Comparison of ENCODE assay signal across 24 cellular contexts in genomic region chr17:42784811-42785592, GRCh38. TPM values are rescaled to one million over a fixed set of nuclear protein-coding genes. Genes with fewer than 3 reads are reported as not detected.
DNase-seq lines count a peak whose midpoint lies in the region; ATAC-seq and TF ChIP-seq lines count a peak whose summit lies in the region.
"Had no signal": no experiment of that assay in that cellular context is flagged by ENCODE, and none has a peak within 500 bp of the region (broad histone marks: within the 10 kb centered on the region; RNA-seq: fewer than 3 reads in every experiment).

No MANE protein-coding gene starts in this region.

- peaks cover 11% of the 10 kb centered on the region for H3K4me1 Mint-ChIP-seq in MCF 10A (ENCODE audit: insufficient read depth, unreplicated experiment)
- peaks cover 9 to 17% of the 10 kb centered on the region in 2 donors for H3K4me1 Mint-ChIP-seq in effector memory CD8-positive, alpha-beta T cell (ENCODE audit: low read depth in 2 of 2)
- peaks cover 29% of the 10 kb centered on the region in 2 donors for H3K4me1 Mint-ChIP-seq in stimulated activated naive B cell treated with anti-CD40 and anti-IgM and Interleukin-4, amounts not matched to agents 10 μg/mL and 1 μg/mL and 100 μg/mL, for 72 hours

- H3K9me3 ChIP-seq in mammary epithelial cell (replicated peaks; ENCODE audit: insufficient read depth, low read length) (no peaks in the 10 kb centered on the region), tibial artery (no peaks in the 10 kb centered on the region)
- H3K9me3 ChIP-seq: left ventricle myocardium inferior, right atrium auricular region, transverse colon had no signal

- H3K9me3 Mint-ChIP-seq in MCF 10A (ENCODE audit: unreplicated experiment) = no peaks in the 10 kb centered on the region
- no peaks in the 10 kb centered on the region for H3K9me3 Mint-ChIP-seq in effector memory CD8-positive, alpha-beta T cell
- no peaks in the 10 kb centered on the region for H3K9me3 Mint-ChIP-seq in stimulated activated naive B cell treated with anti-CD40 and anti-IgM and Interleukin-4, amounts not matched to agents 10 μg/mL and 1 μg/mL and 100 μg/mL, for 72 hours
- H3K9me3 Mint-ChIP-seq: stimulated activated naive CD8-positive, alpha-beta T cell treated with anti-CD3 and anti-CD28 coated beads, Interleukin-15, Interleukin-2, amounts not matched to agents 100 ng/mL and 50 ng/mL, for 24 hours; WTC11 had no signal

- H2AFZ ChIP-seq in mammary epithelial cell (ENCODE audit: low read depth, low read length) = peak overlapping the region; percentile 30

- BruUV-seq in mammary epithelial cell (replicated peaks; lab: Mats Ljungman, UMichigan) (no TSS peak), MCF 10A (replicated peaks; lab: Mats Ljungman, UMichigan) (no TSS peak)

- DNase-seq in DMS53 (lab: John Stamatoyannopoulos, UW) (peak; percentile 62), DMS53 treated with DMSO at 0.1 percent for 48 hours (lab: John Stamatoyannopoulos, UW; ENCODE audit: unreplicated experiment) (no peak), mammary epithelial cell (no peak), MCF 10A (ENCODE audit: unreplicated experiment) (no peak), tibial artery (no peak), OCI-M1 (lab: John Stamatoyannopoulos, UW) (no peak)
- no peak for DNase-seq in effector memory CD8-positive, alpha-beta T cell
- DNase-seq in stimulated activated naive B cell treated with anti-CD40 and anti-IgM and Interleukin-4, amounts not matched to agents 10 μg/mL and 1 μg/mL and 100 μg/mL, for 72 hours = no peak
- DNase-seq: activated gamma-delta T cell, aorta, glutamatergic neuron, Kasumi-1, left ventricle myocardium inferior, NCI-H1092 treated with DMSO at 0.1 percent for 48 hours, nucleus accumbens, PC-3, SIG-M5, transverse colon had no signal

- peaks cover 6% of the 10 kb centered on the region for H3K36me3 Mint-ChIP-seq in MCF 10A (ENCODE audit: insufficient read depth, unreplicated experiment)
- H3K36me3 Mint-ChIP-seq in effector memory CD8-positive, alpha-beta T cell (ENCODE audit: insufficient read depth) = no peaks in the 10 kb centered on the region
- peaks cover under 1 to 4% of the 10 kb centered on the region in 2 donors for H3K36me3 Mint-ChIP-seq in stimulated activated naive B cell treated with anti-CD40 and anti-IgM and Interleukin-4, amounts not matched to agents 10 μg/mL and 1 μg/mL and 100 μg/mL, for 72 hours
- H3K36me3 Mint-ChIP-seq: WTC11 had no signal

- in situ Hi-C loops in mammary epithelial cell (cut with MboI; ENCODE audit: low sequenced_read_pairs in 2 of 2) = no loop called here

- H3K4me3 Mint-ChIP-seq in MCF 10A (ENCODE audit: unreplicated experiment) = no peak overlapping the region
- peak overlapping the region; percentile 8 to 37 for H3K4me3 Mint-ChIP-seq in effector memory CD8-positive, alpha-beta T cell
- H3K4me3 Mint-ChIP-seq in stimulated activated naive B cell treated with anti-CD40 and anti-IgM and Interleukin-4, amounts not matched to agents 10 μg/mL and 1 μg/mL and 100 μg/mL, for 72 hours = peak overlapping the region; percentile 14 to 36
- H3K4me3 Mint-ChIP-seq: stimulated activated naive CD8-positive, alpha-beta T cell treated with anti-CD3 and anti-CD28 coated beads, Interleukin-15, Interleukin-2, amounts not matched to agents 100 ng/mL and 50 ng/mL, for 24 hours; WTC11 had no signal

- no peak overlapping the region for H3K27ac Mint-ChIP-seq in MCF 10A (ENCODE audit: low read depth, unreplicated experiment)
- H3K27ac Mint-ChIP-seq in effector memory CD8-positive, alpha-beta T cell = no peak overlapping the region
- peak overlapping the region; percentile 56 for H3K27ac Mint-ChIP-seq in stimulated activated naive B cell treated with anti-CD40 and anti-IgM and Interleukin-4, amounts not matched to agents 10 μg/mL and 1 μg/mL and 100 μg/mL, for 72 hours
- H3K27ac Mint-ChIP-seq: stimulated activated naive CD8-positive, alpha-beta T cell treated with anti-CD3 and anti-CD28 coated beads, Interleukin-15, Interleukin-2, amounts not matched to agents 100 ng/mL and 50 ng/mL, for 24 hours; WTC11 had no signal

- POLR2A ChIA-PET in MCF 10A (lab: Yijun Ruan, JAX) = interaction anchor here (2.6 kb wide), 1 partner anchor 12 kb away, joined by 24 read pairs; the partner anchor contains the start of gene VPS25

- H3K4me1 ChIP-seq in mammary epithelial cell (ENCODE audit: insufficient read depth, low read length) (peaks cover 24% of the 10 kb centered on the region), tibial artery (peaks cover 0 to 41% (median 20%) of the 10 kb centered on the region in 4 donors)

- no peaks in the 10 kb centered on the region for H3K27me3 Mint-ChIP-seq in MCF 10A (ENCODE audit: insufficient read depth, unreplicated experiment)
- peaks cover 73 to 88% of the 10 kb centered on the region in 2 donors for H3K27me3 Mint-ChIP-seq in effector memory CD8-positive, alpha-beta T cell
- peaks cover 80 to 86% of the 10 kb centered on the region in 2 donors for H3K27me3 Mint-ChIP-seq in stimulated activated naive B cell treated with anti-CD40 and anti-IgM and Interleukin-4, amounts not matched to agents 10 μg/mL and 1 μg/mL and 100 μg/mL, for 72 hours

- no peak overlapping the region for H3K9ac ChIP-seq in mammary epithelial cell (ENCODE audit: insufficient read depth, low read length)

- H3K4me2 ChIP-seq in mammary epithelial cell (ENCODE audit: insufficient read depth, low read depth, low read length) = peak overlapping the region; percentile 41

- H3K4me3 ChIP-seq in mammary epithelial cell (replicated peaks in 1 of 3; ENCODE audit: insufficient read depth in 1 of 3, low read depth in 2 of 3, low read length in 3 of 3) (no peak overlapping the region), tibial artery (no peak overlapping the region)
- H3K4me3 ChIP-seq: left ventricle myocardium inferior, right atrium auricular region, transverse colon had no signal

- ATAC-seq in effector memory CD8-positive, alpha-beta T cell (replicated peaks) = peak; percentile 53
- ATAC-seq in stimulated activated naive B cell treated with anti-CD40 and anti-IgM and Interleukin-4, amounts not matched to agents 10 μg/mL and 1 μg/mL and 100 μg/mL, for 72 hours (replicated peaks) = no peak
- ATAC-seq: PC-3, WTC11 had no signal

- dilution Hi-C loops in mammary epithelial cell (cut with HindIII; ENCODE audit: low sequenced_read_pairs) = loop anchor here (5.0 kb wide), 1 partner anchor 98 kb away; no protein-coding TSS in a partner anchor

- TF ChIP-seq CTCF in mammary epithelial cell (conservative IDR thresholded peaks at IDR 0.05 in 1 of 2, IDR thresholded peaks at IDR 0.05 in 1 of 2; ENCODE audit: extremely low read depth in 1 of 2, insufficient read depth in 1 of 2, low read depth in 1 of 2, low read length in 2 of 2) = no peak
- TF ChIP-seq CTCF in MCF 10A (IDR thresholded peaks at IDR 0.05; ENCODE audit: unreplicated experiment) = no peak
- no peak for TF ChIP-seq CTCF in tibial artery (IDR thresholded peaks at IDR 0.05)

- H3K27ac ChIP-seq in mammary epithelial cell (ENCODE audit: insufficient read depth, low read depth, low read length) = no peak overlapping the region
- no peak overlapping the region for H3K27ac ChIP-seq in tibial artery
- H3K27ac ChIP-seq: 22Rv1, left ventricle myocardium inferior, right atrium auricular region, transverse colon had no signal

- intact Hi-C loops in mammary epithelial cell (cut with micrococcal nuclease) = no loop called here
- intact Hi-C loops in MCF 10A (cut with micrococcal nuclease) = no loop called here
- intact Hi-C loops in tibial artery (cut with DNase I; ENCODE audit: low total_unique reads) = no loop called here

- no peaks in the 10 kb centered on the region for H4K20me1 ChIP-seq in mammary epithelial cell (ENCODE audit: insufficient read depth, low read length)

- CTCF ChIA-PET in mammary epithelial cell (lab: Charles Lee; ENCODE audit: low non-redundant PET) (no interaction called here), MCF 10A (lab: Yijun Ruan, JAX) (no interaction called here)

- H3K27me3 ChIP-seq in mammary epithelial cell (ENCODE audit: insufficient read depth, low read length) (peaks cover 4% of the 10 kb centered on the region), tibial artery (peaks cover 0 to 99% of the 10 kb centered on the region in 2 donors)

- no peaks in the 10 kb centered on the region for H3K79me2 ChIP-seq in mammary epithelial cell (ENCODE audit: insufficient read depth, low read length)

- H3K36me3 ChIP-seq in mammary epithelial cell (ENCODE audit: insufficient read depth, low read length) (no peaks in the 10 kb centered on the region), tibial artery (no peaks in the 10 kb centered on the region)
- H3K36me3 ChIP-seq: left ventricle myocardium inferior, right atrium auricular region, transverse colon had no signal

- 20% methylated on average over 10 of the region's 52 CpGs for WGBS in mammary epithelial cell (ENCODE audit: low coverage, missing lambda C conversion rate)

RNA-seq across cellular contexts. Expression of gene WNK4, which starts 4.6 kb away (rescaled TPM):
- under 1 TPM in 1 of 2 donors, not detected in 1; 0.75 TPM for total RNA-seq in mammary epithelial cell
- 0.11 TPM for polyA plus RNA-seq in mammary epithelial cell
- polyA minus RNA-seq in mammary epithelial cell = not detected
- 2.3 and 5.4 TPM in 2 replicates for total RNA-seq in MCF 10A (2022)
- total RNA-seq: left ventricle myocardium inferior had no signal

RNA-seq across cellular contexts. Expression of gene VPS25, which starts 11.8 kb away (rescaled TPM):
- total RNA-seq in mammary epithelial cell = 10 to 100 TPM; 58.0 to 83.6 TPM
- polyA plus RNA-seq in mammary epithelial cell = 134 TPM
- 98.6 TPM for polyA minus RNA-seq in mammary epithelial cell
- 84.3 and 96.0 TPM in 2 replicates for total RNA-seq in MCF 10A (2022)

RNA-seq across cellular contexts. Expression of gene COA3, which starts 13.5 kb away (rescaled TPM):
- total RNA-seq in mammary epithelial cell (10 to 100 TPM; 31.5 to 49.1 TPM), MCF 10A (2022) (41.0 and 52.7 TPM in 2 replicates)
- 96.7 TPM for polyA plus RNA-seq in mammary epithelial cell
- polyA minus RNA-seq in mammary epithelial cell = 107 TPM

RNA-seq across cellular contexts. Expression of gene CNTD1, which starts 13.7 kb away (rescaled TPM):
- under 1 TPM in 1 of 2 donors, not detected in 1; under 0.01 TPM for total RNA-seq in mammary epithelial cell
- polyA plus RNA-seq in mammary epithelial cell = not detected
- polyA minus RNA-seq in mammary epithelial cell = not detected
- total RNA-seq in MCF 10A (2022) = not detected in 2 replicates
- total RNA-seq: chondrocyte, H1, left ventricle myocardium inferior, PC-3, WTC11 had no signal
- polyA plus RNA-seq: H1 had no signal

RNA-seq across cellular contexts. Expression of gene RAMP2, which starts 24.0 kb away (rescaled TPM):
- total RNA-seq in mammary epithelial cell (not detected), MCF 10A (2022) (not detected in 2 replicates)
- polyA plus RNA-seq in mammary epithelial cell = 0.08 TPM
- not detected for polyA minus RNA-seq in mammary epithelial cell
- total RNA-seq: PC-3 had no signal
